In the genomic region with DNA sequence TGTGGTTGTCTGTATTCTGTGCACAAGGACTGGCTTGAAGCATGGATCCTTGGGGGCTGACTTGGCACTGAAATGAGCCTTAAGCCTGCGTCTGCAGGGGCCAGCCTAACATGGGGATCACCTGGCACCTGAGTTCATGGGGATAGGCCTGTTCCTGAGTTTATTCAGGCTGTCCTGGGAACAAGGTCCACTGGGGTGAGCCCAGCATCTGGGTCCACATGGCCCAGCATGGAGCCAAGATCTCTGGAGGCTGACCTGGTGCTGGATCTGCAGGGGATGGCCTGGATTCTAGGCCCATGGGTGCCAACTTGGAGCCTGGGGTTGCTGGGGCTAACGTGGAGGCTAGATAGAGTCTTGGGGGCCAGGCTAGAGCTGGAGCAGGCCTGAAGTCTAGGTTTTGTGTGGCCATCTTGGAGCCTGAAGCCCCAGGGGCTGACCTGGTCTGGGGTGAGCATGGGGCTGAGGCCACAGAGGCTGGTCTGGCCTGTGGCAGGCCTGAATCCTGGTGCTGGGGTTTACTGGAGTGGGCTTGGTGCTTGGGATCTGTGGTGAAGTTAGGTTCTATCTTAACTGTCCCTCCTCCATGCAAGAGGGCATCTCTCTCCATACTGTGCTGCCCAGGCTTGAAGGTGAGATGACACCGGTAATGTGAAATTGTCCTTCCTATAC, we compare ENCODE assay signal across 2 cellular contexts.
TF ChIP-seq lines count a peak whose summit lies in the region.

No MANE protein-coding gene starts in this region.

TF ChIP-seq in GM23338, 12 proteins besides CTCF, POLR2A, EP300 and RAD21 (continued from another document):
- TF ChIP-seq ZNF462 (CRISPR knock-in tag; IDR thresholded peaks at IDR 0.05) (no peak), CREB1 (CRISPR knock-in tag; IDR thresholded peaks at IDR 0.05; ENCODE audit: low read depth) (no peak), STAT1 (IDR thresholded peaks at IDR 0.05; ENCODE audit: unreplicated experiment) (no peak), ZNF114 (CRISPR knock-in tag; IDR thresholded peaks at IDR 0.05) (no peak), JUNB (IDR thresholded peaks at IDR 0.05; ENCODE audit: unreplicated experiment) (no peak)
- TF ChIP-seq, protein P1, sequence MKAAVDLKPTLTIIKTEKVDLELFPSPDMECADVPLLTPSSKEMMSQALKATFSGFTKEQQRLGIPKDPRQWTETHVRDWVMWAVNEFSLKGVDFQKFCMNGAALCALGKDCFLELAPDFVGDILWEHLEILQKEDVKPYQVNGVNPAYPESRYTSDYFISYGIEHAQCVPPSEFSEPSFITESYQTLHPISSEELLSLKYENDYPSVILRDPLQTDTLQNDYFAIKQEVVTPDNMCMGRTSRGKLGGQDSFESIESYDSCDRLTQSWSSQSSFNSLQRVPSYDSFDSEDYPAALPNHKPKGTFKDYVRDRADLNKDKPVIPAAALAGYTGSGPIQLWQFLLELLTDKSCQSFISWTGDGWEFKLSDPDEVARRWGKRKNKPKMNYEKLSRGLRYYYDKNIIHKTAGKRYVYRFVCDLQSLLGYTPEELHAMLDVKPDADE (IDR thresholded peaks at IDR 0.05), result no peak

TF ChIP-seq in HepG2, 621 proteins besides CTCF, POLR2A, EP300 and RAD21 (continued from another document):
- TF ChIP-seq MAF1 (CRISPR knock-in tag; IDR thresholded peaks at IDR 0.05; ENCODE audit: borderline replicate concordance), result no peak
- TF ChIP-seq, protein P2, sequence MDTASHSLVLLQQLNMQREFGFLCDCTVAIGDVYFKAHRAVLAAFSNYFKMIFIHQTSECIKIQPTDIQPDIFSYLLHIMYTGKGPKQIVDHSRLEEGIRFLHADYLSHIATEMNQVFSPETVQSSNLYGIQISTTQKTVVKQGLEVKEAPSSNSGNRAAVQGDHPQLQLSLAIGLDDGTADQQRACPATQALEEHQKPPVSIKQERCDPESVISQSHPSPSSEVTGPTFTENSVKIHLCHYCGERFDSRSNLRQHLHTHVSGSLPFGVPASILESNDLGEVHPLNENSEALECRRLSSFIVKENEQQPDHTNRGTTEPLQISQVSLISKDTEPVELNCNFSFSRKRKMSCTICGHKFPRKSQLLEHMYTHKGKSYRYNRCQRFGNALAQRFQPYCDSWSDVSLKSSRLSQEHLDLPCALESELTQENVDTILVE (CRISPR knock-in tag; IDR thresholded peaks at IDR 0.05), result no peak
- no peak for TF ChIP-seq ZNF121 (CRISPR knock-in tag; IDR thresholded peaks at IDR 0.05)
- TF ChIP-seq ZFX (CRISPR knock-in tag; IDR thresholded peaks at IDR 0.05; ENCODE audit: low read depth), result 0 out of 2 replicates have a peak, but pooled peaks have one; percentile 18
- TF ChIP-seq MTF2 (CRISPR knock-in tag; IDR thresholded peaks at IDR 0.05; ENCODE audit: borderline replicate concordance), result no peak
- TF ChIP-seq, protein P3, sequence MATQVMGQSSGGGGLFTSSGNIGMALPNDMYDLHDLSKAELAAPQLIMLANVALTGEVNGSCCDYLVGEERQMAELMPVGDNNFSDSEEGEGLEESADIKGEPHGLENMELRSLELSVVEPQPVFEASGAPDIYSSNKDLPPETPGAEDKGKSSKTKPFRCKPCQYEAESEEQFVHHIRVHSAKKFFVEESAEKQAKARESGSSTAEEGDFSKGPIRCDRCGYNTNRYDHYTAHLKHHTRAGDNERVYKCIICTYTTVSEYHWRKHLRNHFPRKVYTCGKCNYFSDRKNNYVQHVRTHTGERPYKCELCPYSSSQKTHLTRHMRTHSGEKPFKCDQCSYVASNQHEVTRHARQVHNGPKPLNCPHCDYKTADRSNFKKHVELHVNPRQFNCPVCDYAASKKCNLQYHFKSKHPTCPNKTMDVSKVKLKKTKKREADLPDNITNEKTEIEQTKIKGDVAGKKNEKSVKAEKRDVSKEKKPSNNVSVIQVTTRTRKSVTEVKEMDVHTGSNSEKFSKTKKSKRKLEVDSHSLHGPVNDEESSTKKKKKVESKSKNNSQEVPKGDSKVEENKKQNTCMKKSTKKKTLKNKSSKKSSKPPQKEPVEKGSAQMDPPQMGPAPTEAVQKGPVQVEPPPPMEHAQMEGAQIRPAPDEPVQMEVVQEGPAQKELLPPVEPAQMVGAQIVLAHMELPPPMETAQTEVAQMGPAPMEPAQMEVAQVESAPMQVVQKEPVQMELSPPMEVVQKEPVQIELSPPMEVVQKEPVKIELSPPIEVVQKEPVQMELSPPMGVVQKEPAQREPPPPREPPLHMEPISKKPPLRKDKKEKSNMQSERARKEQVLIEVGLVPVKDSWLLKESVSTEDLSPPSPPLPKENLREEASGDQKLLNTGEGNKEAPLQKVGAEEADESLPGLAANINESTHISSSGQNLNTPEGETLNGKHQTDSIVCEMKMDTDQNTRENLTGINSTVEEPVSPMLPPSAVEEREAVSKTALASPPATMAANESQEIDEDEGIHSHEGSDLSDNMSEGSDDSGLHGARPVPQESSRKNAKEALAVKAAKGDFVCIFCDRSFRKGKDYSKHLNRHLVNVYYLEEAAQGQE (IDR thresholded peaks at IDR 0.05; ENCODE audit: borderline replicate concordance in 1 of 2, low read depth in 1 of 2, low read length in 2 of 2), result no peak
- TF ChIP-seq ZNF615 (CRISPR knock-in tag; IDR thresholded peaks at IDR 0.05; ENCODE audit: borderline replicate concordance), result no peak
- TF ChIP-seq NONO (IDR thresholded peaks at IDR 0.05), result no peak
- 0 out of 2 replicates have a peak, but pooled peaks have one; percentile 16 for TF ChIP-seq NONO (CRISPR knock-in tag; conservative IDR thresholded peaks at IDR 0.05)
- TF ChIP-seq ATM (IDR thresholded peaks at IDR 0.05; ENCODE audit: borderline replicate concordance), result no peak
- TF ChIP-seq YEATS4 (CRISPR knock-in tag; IDR thresholded peaks at IDR 0.05; ENCODE audit: borderline replicate concordance), result no peak
- no peak for TF ChIP-seq ZNF282 (IDR thresholded peaks at IDR 0.05; ENCODE audit: partially characterized antibody)
- no peak for TF ChIP-seq ZNF839 (CRISPR knock-in tag; IDR thresholded peaks at IDR 0.05; ENCODE audit: borderline replicate concordance)
- TF ChIP-seq BRD4 (CRISPR knock-in tag; IDR thresholded peaks at IDR 0.05), result no peak
